ENCODE assay signal across 24 cellular contexts in the genomic region with DNA sequence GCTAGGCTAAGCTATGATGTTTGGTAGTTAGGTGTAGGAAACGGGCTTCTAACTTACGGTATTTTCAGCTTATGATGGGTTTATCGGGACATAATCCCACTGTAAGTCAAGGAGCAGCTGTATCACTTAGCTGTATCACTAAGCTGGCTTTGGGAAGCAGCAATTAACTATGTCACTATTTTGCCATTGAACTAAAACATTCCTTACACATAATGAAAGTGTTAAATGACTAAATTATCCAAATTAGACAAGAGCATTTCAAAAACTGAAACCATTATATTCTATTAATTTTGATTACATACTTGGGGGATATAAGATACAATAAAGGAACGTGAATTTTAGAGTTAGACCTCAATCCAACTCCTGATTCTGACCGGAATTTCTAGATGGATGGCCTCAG.
"Had no signal": no experiment of that assay in that cellular context is flagged by ENCODE, and none has a peak within 500 bp of the region (broad histone marks: within the 10 kb centered on the region; RNA-seq: fewer than 3 reads in every experiment).

No MANE protein-coding gene starts in this region.

- H3K4me1 ChIP-seq: esophagus muscularis mucosa, gastrocnemius medialis, psoas muscle, right lobe of liver, spleen, stomach, transverse colon had no signal

- H3K9me3 ChIP-seq: esophagus muscularis mucosa, gastrocnemius medialis, heart right ventricle, psoas muscle, right lobe of liver, spleen, stomach, thoracic aorta, transverse colon had no signal

- FAIRE-seq: islet of Langerhans had no signal

- H3K27me3 ChIP-seq: esophagus muscularis mucosa, gastrocnemius medialis, heart right ventricle, right lobe of liver, spleen, stomach, transverse colon had no signal

- H3K4me3 Mint-ChIP-seq: dendritic cell treated with granulocyte-macrophage colony-stimulating factor and Interleukin-4, amounts not matched to agents 40 ng/mL and 50 ng/mL, for 4 days; effector memory CD8-positive, alpha-beta T cell; naive B cell; nephron progenitor cell; stimulated activated naive B cell treated with anti-CD40 and anti-IgM and Interleukin-4, amounts not matched to agents 10 μg/mL and 1 μg/mL and 100 μg/mL, for 72 hours had no signal

- H3K27me3 Mint-ChIP-seq: dendritic cell treated with granulocyte-macrophage colony-stimulating factor and Interleukin-4, amounts not matched to agents 40 ng/mL and 50 ng/mL, for 4 days; effector memory CD8-positive, alpha-beta T cell; naive B cell; stimulated activated naive B cell treated with anti-CD40 and anti-IgM and Interleukin-4, amounts not matched to agents 10 μg/mL and 1 μg/mL and 100 μg/mL, for 72 hours had no signal

- H3K27ac Mint-ChIP-seq: dendritic cell treated with granulocyte-macrophage colony-stimulating factor and Interleukin-4, amounts not matched to agents 40 ng/mL and 50 ng/mL, for 4 days; stimulated activated naive B cell treated with anti-CD40 and anti-IgM and Interleukin-4, amounts not matched to agents 10 μg/mL and 1 μg/mL and 100 μg/mL, for 72 hours had no signal

- H3K4me1 Mint-ChIP-seq: naive B cell; stimulated activated naive B cell treated with anti-CD40 and anti-IgM and Interleukin-4, amounts not matched to agents 10 μg/mL and 1 μg/mL and 100 μg/mL, for 72 hours had no signal

- H3K9me3 Mint-ChIP-seq: dendritic cell treated with granulocyte-macrophage colony-stimulating factor and Interleukin-4, amounts not matched to agents 40 ng/mL and 50 ng/mL, for 4 days; effector memory CD8-positive, alpha-beta T cell; naive B cell; nephron progenitor cell; stimulated activated naive B cell treated with anti-CD40 and anti-IgM and Interleukin-4, amounts not matched to agents 10 μg/mL and 1 μg/mL and 100 μg/mL, for 72 hours had no signal

- H3K27ac ChIP-seq: epithelial cell of prostate, esophagus muscularis mucosa, gastrocnemius medialis, heart right ventricle, psoas muscle, right lobe of liver, spleen, stomach, thoracic aorta, transverse colon had no signal

- DNase-seq: effector memory CD8-positive, alpha-beta T cell; gastrocnemius medialis; heart right ventricle; hypothalamus; kidney glomerular epithelial cell; mesendoderm; naive B cell; nephron progenitor cell; psoas muscle; retina; right lobe of liver; spleen; stimulated activated CD4-positive, alpha-beta T cell treated with anti-CD3 and anti-CD28 coated beads, Interleukin-15, amount 100 ng/mL, for 24 hours; stimulated activated CD4-positive, alpha-beta T cell treated with anti-CD3 and anti-CD28 coated beads, Interleukin-1b, Interleukin-23, amount 100 ng/mL, for 48 hours; stimulated activated CD4-positive, alpha-beta T cell treated with anti-CD3 and anti-CD28 coated beads, Interleukin-4, amount 100 ng/mL, for 24 hours; stimulated activated naive B cell treated with anti-CD40 and anti-IgM and Interleukin-4, amounts not matched to agents 10 μg/mL and 1 μg/mL and 100 μg/mL, for 72 hours; stomach; substantia nigra; transverse colon had no signal

- ATAC-seq: effector memory CD8-positive, alpha-beta T cell; gastrocnemius medialis; heart right ventricle; psoas muscle; right lobe of liver; stimulated activated naive B cell treated with anti-CD40 and anti-IgM and Interleukin-4, amounts not matched to agents 10 μg/mL and 1 μg/mL and 100 μg/mL, for 72 hours had no signal

- H3K4me3 ChIP-seq: esophagus muscularis mucosa, gastrocnemius medialis, heart right ventricle, psoas muscle, right lobe of liver, spleen, stomach, thoracic aorta, transverse colon had no signal

- H3K36me3 ChIP-seq: esophagus muscularis mucosa, gastrocnemius medialis, right lobe of liver, stomach, thoracic aorta, transverse colon had no signal
